Comparison of ENCODE assay signal across 8 cellular contexts in genomic region chr11:129992161-129992944, GRCh38. TPM values are rescaled to one million over a fixed set of nuclear protein-coding genes. Genes with fewer than 3 reads are reported as not detected.
DNase-seq lines count a peak whose midpoint lies in the region; ATAC-seq and TF ChIP-seq lines count a peak whose summit lies in the region.

No MANE protein-coding gene starts in this region.

- intact Hi-C loops in Panc1 (cut with micrococcal nuclease; ENCODE audit: unreplicated experiment) = loop anchor here (2.0 kb wide), 1 partner anchor 140 kb away; no protein-coding TSS in a partner anchor
- intact Hi-C loops in left colon (cut with DNase I, micrococcal nuclease) = no loop called here
- intact Hi-C loops in upper lobe of right lung (cut with DNase I) = no loop called here
- intact Hi-C loops in tibial artery (cut with DNase I; ENCODE audit: low total_unique reads) = no loop called here

- no peaks in the 10 kb centered on the region for H3K36me3 ChIP-seq in Panc1 (ENCODE audit: control insufficient read depth, insufficient read depth, low read length)
- no peaks in the 10 kb centered on the region for H3K36me3 ChIP-seq in upper lobe of right lung
- no peaks in the 10 kb centered on the region for H3K36me3 ChIP-seq in tibial artery

- in situ Hi-C loops in Panc1 (cut with HindIII; ENCODE audit: low pct_unique_long_range_greater_than_20kb, low sequenced_read_pairs) = no loop called here

- peaks cover 18% of the 10 kb centered on the region; the same call in 1 of the 2 replicates for H3K4me1 ChIP-seq in Panc1 (ENCODE audit: control insufficient read depth, insufficient read depth, low read length)
- H3K4me1 ChIP-seq in upper lobe of right lung = no peaks in the 10 kb centered on the region
- peaks cover 0 to 7% (median 3%) of the 10 kb centered on the region in 4 donors for H3K4me1 ChIP-seq in tibial artery

- no peaks in the 10 kb centered on the region for H3K27me3 ChIP-seq in Panc1 (ENCODE audit: control insufficient read depth, insufficient read depth, low read length)
- H3K27me3 ChIP-seq in upper lobe of right lung = no peaks in the 10 kb centered on the region
- H3K27me3 ChIP-seq in tibial artery = no peaks in the 10 kb centered on the region

- H3K27ac ChIP-seq in Panc1 (ENCODE audit: low read length) = peak overlapping the region; percentile 62; the same call in 1 of the 2 replicates
- no peak overlapping the region for H3K27ac ChIP-seq in upper lobe of right lung
- H3K27ac ChIP-seq in tibial artery = no peak overlapping the region

- H3K4me3 ChIP-seq in Panc1 (ENCODE audit: low read depth in 2 of 2, low read length in 2 of 2) = no peak overlapping the region
- no peak overlapping the region for H3K4me3 ChIP-seq in upper lobe of right lung
- H3K4me3 ChIP-seq in tibial artery = no peak overlapping the region

- TF ChIP-seq CTCF in Panc1 (IDR thresholded peaks at IDR 0.05) (no peak), upper lobe of right lung (IDR thresholded peaks at IDR 0.05) (peak; percentile 37), tibial artery (IDR thresholded peaks at IDR 0.05) (no peak)

- DNase-seq in Ammon's horn (ENCODE audit: low spot score) (peak; percentile 11), HT1080 (ENCODE audit: low read depth) (peak; percentile 26), Panc1 (ENCODE audit: low read depth, low spot score) (no peak), astrocyte of the hippocampus (ENCODE audit: low read depth, low spot score) (peak; percentile 53), left colon (peak; percentile 47 to 56), upper lobe of right lung (no peak), tibial artery (no peak)

- no TSS peak for BruUV-seq in Panc1 (replicated peaks; lab: Mats Ljungman, UMichigan)

- CTCF ChIA-PET in Panc1 (lab: Charles Lee) = interaction anchor here (0.7 to 4.3 kb wide), 3 partner anchors 140 to 153 kb away, joined by 3 to 33 read pairs (median 3); no protein-coding TSS in a partner anchor

- POLR2A ChIA-PET in Panc1 (lab: Charles Lee) = interaction anchor here (0.6 to 1.1 kb wide), 3 partner anchors 11 to 79 kb away, joined by 3 to 12 read pairs (median 4); no protein-coding TSS in a partner anchor

- ATAC-seq in GM18861 (IDR thresholded peaks at IDR 0.05; ENCODE audit: unreplicated experiment) (peak; percentile 73), Panc1 (peak; percentile 82), left colon (peak; percentile 70), upper lobe of right lung (peak; percentile 92)

- no peaks in the 10 kb centered on the region for H3K9me3 ChIP-seq in Panc1 (ENCODE audit: control insufficient read depth, insufficient read depth, low read depth, low read length)
- H3K9me3 ChIP-seq in upper lobe of right lung = no peaks in the 10 kb centered on the region
- H3K9me3 ChIP-seq in tibial artery = no peaks in the 10 kb centered on the region

RNA-seq across cellular contexts. Expression of gene PRDM10, which starts 10.3 kb away (rescaled TPM):
- total RNA-seq in HT1080 (2014; rRNA removed; shearing (Covaris generic)) = 4.0 and 6.5 TPM in 2 replicates
- 3.9 and 5.7 TPM in 2 replicates for polyA plus RNA-seq in HT1080 (2015; cell fraction: cytosol; rRNA removed)
- polyA plus RNA-seq in HT1080 (2015; cell fraction: nucleus; rRNA removed) = 11.2 and 13.5 TPM in 2 replicates
- 12.5 TPM for total RNA-seq in Panc1 (2021; ENCODE audit: unreplicated experiment)
- 8.6 TPM for polyA plus RNA-seq in Panc1 (2012; ENCODE audit: insufficient read length)
- total RNA-seq in left colon = 10 to 100 TPM; 11.8 to 12.1 TPM
- 15.7 TPM for total RNA-seq in upper lobe of right lung

Comparison
In these comparisons a context has a peak if more than half of its experiments do, and no peak if none do; other contexts are left out.
1. DNase-seq: peak in Ammon's horn (single experiment), HT1080 (single experiment), astrocyte of the hippocampus (single experiment) and left colon (2 of 2); none in Panc1 (single experiment), upper lobe of right lung (single experiment) and tibial artery (0 of 2).
2. Peak in every context shown above with its lines, with median percentiles within 50 percentile points of each other: ATAC-seq.